In the genomic region with DNA sequence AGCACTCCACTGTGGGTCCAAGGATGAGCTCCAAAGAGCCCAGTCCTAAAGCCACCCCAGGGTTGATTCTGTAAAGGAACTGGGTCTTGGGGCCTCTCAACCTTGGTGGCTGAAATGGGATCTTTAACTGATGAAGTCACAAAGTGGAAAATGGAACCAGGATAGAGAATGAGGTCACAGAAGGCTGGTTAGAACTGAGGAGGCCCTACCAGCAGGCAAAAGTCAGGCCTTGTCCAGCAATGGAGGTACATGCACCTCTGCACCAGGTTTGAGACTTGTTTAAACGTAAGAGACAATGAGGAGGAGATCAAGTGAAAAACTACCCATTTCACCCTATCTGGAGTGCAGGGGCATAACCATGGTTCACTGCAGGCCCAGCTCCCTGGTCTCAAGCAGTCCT, we compare ENCODE assay signal across 20 cellular contexts. TPM values are rescaled to one million over a fixed set of nuclear protein-coding genes. Genes with fewer than 3 reads are reported as not detected.
"Had no signal": no experiment of that assay in that cellular context is flagged by ENCODE, and none has a peak within 500 bp of the region (broad histone marks: within the 10 kb centered on the region; RNA-seq: fewer than 3 reads in every experiment).

A gene with protein sequence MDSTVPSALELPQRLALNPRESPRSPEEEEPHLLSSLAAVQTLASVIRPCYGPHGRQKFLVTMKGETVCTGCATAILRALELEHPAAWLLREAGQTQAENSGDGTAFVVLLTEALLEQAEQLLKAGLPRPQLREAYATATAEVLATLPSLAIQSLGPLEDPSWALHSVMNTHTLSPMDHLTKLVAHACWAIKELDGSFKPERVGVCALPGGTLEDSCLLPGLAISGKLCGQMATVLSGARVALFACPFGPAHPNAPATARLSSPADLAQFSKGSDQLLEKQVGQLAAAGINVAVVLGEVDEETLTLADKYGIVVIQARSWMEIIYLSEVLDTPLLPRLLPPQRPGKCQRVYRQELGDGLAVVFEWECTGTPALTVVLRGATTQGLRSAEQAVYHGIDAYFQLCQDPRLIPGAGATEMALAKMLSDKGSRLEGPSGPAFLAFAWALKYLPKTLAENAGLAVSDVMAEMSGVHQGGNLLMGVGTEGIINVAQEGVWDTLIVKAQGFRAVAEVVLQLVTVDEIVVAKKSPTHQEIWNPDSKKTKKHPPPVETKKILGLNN (minus strand): TSS at position 101 of the 400 bp plus-strand sequence. CDS start 260 bp downstream, outside the sequence.

RNA-seq across cellular contexts. Expression of the gene that starts here (rescaled TPM):
- total RNA-seq: activated naive CD4-positive, alpha-beta T cell treated with anti-CD3 and anti-CD28 coated beads for 36 hours; activated naive CD4-positive, alpha-beta T cell treated with anti-CD3 and anti-CD28 coated beads, Interleukin-2, amount 50 U/mL, for 72 hours; activated naive CD8-positive, alpha-beta T cell treated with anti-CD3 and anti-CD28 coated beads for 36 hours; activated naive CD8-positive, alpha-beta T cell treated with anti-CD3 and anti-CD28 coated beads, Interleukin-2, amount 10 ng/mL, durations not matched to agents 7 days and 5 days; activated T-cell treated with anti-CD3 and anti-CD28 coated beads, Interleukin-2, amount 50 U/mL, for 72 hours; activated T-helper 1 cell treated with anti-CD3 and anti-CD28 coated beads, Interleukin-12 subunit alpha, Interleukin-12 subunit beta, Interleukin-2, Interleukin-4 antibody, amounts not matched to agents 30 ng/mL and 10 ng/mL and 1 ng/mL, durations not matched to agents 14 hours and 24 hours and 36 hours; activated T-helper 17 cell treated with anti-CD3 and anti-CD28 coated beads, Interleukin-2, amount 50 U/mL, for 72 hours; activated T-helper 2 cell treated with anti-CD3 and anti-CD28 coated beads, Interferon-gamma antibody, Interleukin-2, Interleukin-4, amounts not matched to agents 10 μg/mL and 5 μg/mL and 100 μg/mL, durations not matched to agents 14 hours and 24 hours and 36 hours; adrenal gland; aorta; ascending aorta; astrocyte; body of pancreas; breast epithelium; bronchial epithelial cell; cardiac muscle cell; cardiac septum; cerebellum; chondrocyte had no signal
- polyA plus RNA-seq: adipose tissue, adrenal gland, aorta, cardiac muscle cell had no signal
